ENCODE assay signal across 8 cellular contexts in genomic region chr3:32374788-32375595, GRCh38.
A peak's percentile ranks its signal among the peaks of the same experiment; 100 is the strongest.
DNase-seq lines count a peak whose midpoint lies in the region; ATAC-seq and TF ChIP-seq lines count a peak whose summit lies in the region.

No MANE protein-coding gene starts in this region.

- no peaks in the 10 kb centered on the region for H3K27me3 ChIP-seq in RWPE2 (ENCODE audit: insufficient read depth, poor library complexity, severe bottlenecking)

- CTCF ChIA-PET in AG04449 (lab: Yijun Ruan, JAX): interaction anchor here (0.8 to 8.3 kb wide), 33 partner anchors 9 to 309 kb away, joined by 3 to 184 read pairs (median 5); partner anchors contain the start of gene CMTM7

- H3K4me3 ChIP-seq in AG04449 (ENCODE audit: low read depth, low read length) (no peak overlapping the region), RWPE2 (ENCODE audit: severe bottlenecking) (no peak overlapping the region)

- H3K4me1 ChIP-seq in RWPE2 (ENCODE audit: insufficient read depth, poor library complexity, severe bottlenecking): no peaks in the 10 kb centered on the region

- in situ Hi-C loops in GM13976 (cut with MboI; ENCODE audit: low sequenced_read_pairs, unreplicated experiment): no loop called here

- TF ChIP-seq CTCF in AG04449 (IDR thresholded peaks at IDR 0.05; ENCODE audit: insufficient read depth, low read length, missing control alignments) (peak; percentile 56), GM13976 (IDR thresholded peaks at IDR 0.05; ENCODE audit: borderline replicate concordance, control extremely low read depth, extremely low read depth, insufficient read depth, missing control alignments) (peak; percentile 40), RWPE2 (IDR thresholded peaks at IDR 0.05; ENCODE audit: poor library complexity, severe bottlenecking) (peak; percentile 85)

- H3K9me3 ChIP-seq in RWPE2 (ENCODE audit: severe bottlenecking): no peaks in the 10 kb centered on the region

- peak; percentile 65; the same call in 2 of the 3 replicates for ATAC-seq in RWPE2 (ENCODE audit: low read depth)

- no peak overlapping the region for H3K27ac ChIP-seq in RWPE2 (ENCODE audit: poor library complexity, severe bottlenecking)

- no peaks in the 10 kb centered on the region for H3K36me3 ChIP-seq in RWPE2 (ENCODE audit: low read depth)

- DNase-seq in AG04449 (ENCODE audit: low read depth, low spot score) (peak; percentile 34), GM13976 (ENCODE audit: low spot score) (peak; percentile 57), HK-2 (ENCODE audit: unreplicated experiment) (peak; percentile 28), RWPE2 (ENCODE audit: low spot score) (no peak), globus pallidus (ENCODE audit: low spot score) (peak; percentile 62), pons (ENCODE audit: low spot score) (peak; percentile 89), NCI-H1694 treated with DMSO at 0.1 percent for 48 hours (lab: John Stamatoyannopoulos, UW) (no peak)
- peak; percentile 70 for DNase-seq in activated effector memory CD4-positive, alpha-beta T cell treated with anti-CD3 and anti-CD28 coated beads, Interleukin-2, amount 50 U/mL, for 16 hours

- POLR2A ChIA-PET in AG04449 (lab: Yijun Ruan, JAX): no interaction called here

Comparison
In these comparisons a context has a peak if more than half of its experiments do, and no peak if none do; other contexts are left out.
1. DNase-seq: peak in AG04449 (single experiment), GM13976 (single experiment), HK-2 (single experiment), activated effector memory CD4-positive, alpha-beta T cell treated with anti-CD3 and anti-CD28 coated beads, Interleukin-2, amount 50 U/mL, for 16 hours (single experiment), globus pallidus (single experiment) and pons (single experiment); none in RWPE2 (single experiment) and NCI-H1694 treated with DMSO at 0.1 percent for 48 hours (single experiment).
2. Peak in every context shown above with its lines, with median percentiles within 50 percentile points of each other: CTCF ChIP-seq.